In the genomic region with DNA sequence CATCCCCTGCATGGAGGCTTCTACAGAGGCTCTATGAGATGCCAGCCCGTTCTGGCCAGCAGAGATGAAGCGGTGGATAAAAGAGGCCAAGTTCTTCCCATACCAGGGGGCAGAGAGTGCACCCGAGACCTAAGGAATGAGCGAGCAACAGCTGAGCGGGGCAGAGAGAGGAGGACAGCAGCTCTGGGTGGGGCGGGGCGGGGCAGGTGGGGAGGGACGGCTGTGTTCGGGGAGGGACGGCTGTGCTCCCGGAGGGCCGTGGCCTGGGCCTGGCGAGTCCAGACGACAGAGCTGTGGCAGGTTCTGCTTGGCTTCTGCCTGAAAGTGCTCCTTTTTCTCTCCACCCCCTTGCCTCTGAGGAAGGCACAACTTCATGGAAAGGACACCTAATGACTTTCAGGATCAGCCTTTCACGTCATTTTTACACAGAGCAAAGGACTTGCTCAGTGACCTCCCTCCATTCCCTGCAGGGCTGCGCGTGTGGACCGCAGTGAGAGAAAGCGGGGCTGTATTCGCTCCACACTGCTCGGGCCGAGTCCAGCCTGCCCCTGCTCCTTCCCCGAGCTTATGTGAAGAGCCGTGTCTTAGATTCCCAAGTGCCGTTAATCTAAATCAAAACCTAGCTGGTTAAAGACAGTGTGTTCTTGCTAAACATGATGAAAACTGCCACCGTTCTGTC, we compare ENCODE assay signal across 26 cellular contexts.
DNase-seq lines count a peak whose midpoint lies in the region; ATAC-seq and TF ChIP-seq lines count a peak whose summit lies in the region.
"Had no signal": no experiment of that assay in that cellular context is flagged by ENCODE, and none has a peak within 500 bp of the region (broad histone marks: within the 10 kb centered on the region; RNA-seq: fewer than 3 reads in every experiment).

No MANE protein-coding gene starts in this region.

- 93 to 97% (median 96%) methylated on average over 26 of the region's 26 CpGs for WGBS in adrenal gland, 4 donors

- H3K9me3 ChIP-seq in adrenal gland (replicated peaks in 1 of 3) (peaks cover 0 to 17% (median 5%) of the 10 kb centered on the region in 3 donors), lower lobe of right lung (peaks cover 25% of the 10 kb centered on the region)
- H3K9me3 ChIP-seq in CD8-positive, alpha-beta T cell (ENCODE audit: low read length): peaks cover 16% of the 10 kb centered on the region

- H3K27me3 ChIP-seq in H7 (ENCODE audit: control insufficient read depth, insufficient read depth, low read length) (no peaks in the 10 kb centered on the region), adrenal gland (no peaks in the 10 kb centered on the region), lower lobe of right lung (ENCODE audit: low read depth) (no peaks in the 10 kb centered on the region)
- H3K27me3 ChIP-seq in CD8-positive, alpha-beta T cell (ENCODE audit: insufficient read depth, low read length): no peaks in the 10 kb centered on the region
- H3K27me3 ChIP-seq: ascending aorta, heart left ventricle, neural progenitor cell, transverse colon had no signal

- peaks cover 20% of the 10 kb centered on the region for H3K4me1 Mint-ChIP-seq in CD8-positive, alpha-beta T cell (ENCODE audit: low read depth)
- H3K4me1 Mint-ChIP-seq: neural progenitor cell had no signal

- H3K27me3 Mint-ChIP-seq in CD8-positive, alpha-beta T cell (ENCODE audit: low read depth): no peaks in the 10 kb centered on the region
- H3K27me3 Mint-ChIP-seq: activated naive CD4-positive, alpha-beta T cell treated with anti-CD3 and anti-CD28 coated beads, Interleukin-2, amount 50 U/mL, for 24 hours had no signal

- no peak overlapping the region for H3K27ac Mint-ChIP-seq in CD8-positive, alpha-beta T cell
- H3K27ac Mint-ChIP-seq: activated naive CD4-positive, alpha-beta T cell treated with anti-CD3 and anti-CD28 coated beads, Interleukin-2, amount 50 U/mL, for 24 hours; activated T-cell treated with anti-CD3 and anti-CD28 coated beads, Interleukin-2, amount 50 U/mL, for 72 hours; neural progenitor cell had no signal

- ATAC-seq in lower lobe of right lung (no peak), sciatic nerve (no peak), HG02970 (IDR thresholded peaks at IDR 0.05; ENCODE audit: low FRiP score, unreplicated experiment) (no peak)
- no peak for ATAC-seq in CD8-positive, alpha-beta T cell
- ATAC-seq: activated T-cell treated with anti-CD3 and anti-CD28 coated beads, Interleukin-2, amount 50 U/mL, for 72 hours; HCT116; SK-N-SH treated with all-trans-retinoic acid at 6 μM for 48 hours had no signal

- H3K4me3 ChIP-seq in H7 (ENCODE audit: insufficient read depth, low read depth, low read length): no peak overlapping the region
- no peak overlapping the region for H3K4me3 ChIP-seq in adrenal gland
- H3K4me3 ChIP-seq in lower lobe of right lung: no peak overlapping the region
- no peak overlapping the region for H3K4me3 ChIP-seq in CD8-positive, alpha-beta T cell (ENCODE audit: low read depth, low read length)
- H3K4me3 ChIP-seq: ascending aorta, heart left ventricle, neural progenitor cell, transverse colon had no signal

- POLR2A ChIA-PET in CD8-positive, alpha-beta T cell (lab: Charles Lee): no interaction called here

- peaks cover 17% of the 10 kb centered on the region for H3K9me3 Mint-ChIP-seq in CD8-positive, alpha-beta T cell

- H3K4me3 Mint-ChIP-seq in CD8-positive, alpha-beta T cell: no peak overlapping the region
- H3K4me3 Mint-ChIP-seq: activated naive CD4-positive, alpha-beta T cell treated with anti-CD3 and anti-CD28 coated beads, Interleukin-2, amount 50 U/mL, for 24 hours; activated T-cell treated with anti-CD3 and anti-CD28 coated beads, Interleukin-2, amount 50 U/mL, for 72 hours; CD14-positive monocyte; neural progenitor cell had no signal

- no peak for TF ChIP-seq POLR2A in adrenal gland (IDR thresholded peaks at IDR 0.05)

- CTCF ChIA-PET in CD8-positive, alpha-beta T cell (lab: Charles Lee): no interaction called here

- peaks cover 67% of the 10 kb centered on the region for H3K36me3 Mint-ChIP-seq in CD8-positive, alpha-beta T cell

- DNase-seq in H7: peak; percentile 60
- peak in 5 of 7 donors; percentile 3 to 41 (median 9) for DNase-seq in adrenal gland
- peak; percentile 23 for DNase-seq in lower lobe of right lung
- peak; percentile 44 for DNase-seq in sciatic nerve (ENCODE audit: low spot score)
- DNase-seq in superior temporal gyrus (ENCODE audit: extremely low spot score): no peak
- no peak for DNase-seq in CD8-positive, alpha-beta T cell
- DNase-seq: activated CD4-positive, alpha-beta T cell treated with anti-CD3 and anti-CD28 coated beads for 4 hours; activated T-cell treated with anti-CD3 and anti-CD28 coated beads, Interleukin-2, amount 50 U/mL, for 72 hours; caudate nucleus; dermis blood vessel endothelial cell; IMR-90; NCI-H1105 treated with DMSO at 0.1 percent for 48 hours; NCI-H2029 treated with DMSO at 0.1 percent for 48 hours; stimulated activated CD4-positive, alpha-beta T cell treated with anti-CD3 and anti-CD28 coated beads, Interleukin-12 subunit alpha, Interleukin-12 subunit beta, amount 100 ng/mL, for 4 hours; stimulated activated CD4-positive, alpha-beta T cell treated with anti-CD3 and anti-CD28 coated beads, Interleukin-4, amount 100 ng/mL, for 24 hours; stimulated activated naive CD4-positive, alpha-beta T cell had no signal

- no peak overlapping the region for H3K27ac ChIP-seq in adrenal gland
- H3K27ac ChIP-seq in lower lobe of right lung: no peak overlapping the region
- no peak overlapping the region for H3K27ac ChIP-seq in CD8-positive, alpha-beta T cell (ENCODE audit: low read depth, low read length)
- H3K27ac ChIP-seq: ascending aorta, neural progenitor cell, RWPE1 had no signal

- H3K36me3 ChIP-seq in H7 (replicated peaks; ENCODE audit: control insufficient read depth, insufficient read depth, low read length) (no peaks in the 10 kb centered on the region), adrenal gland (replicated peaks in 1 of 2) (peaks cover 0 to 8% of the 10 kb centered on the region in 2 donors), lower lobe of right lung (peaks cover 34% of the 10 kb centered on the region)
- H3K36me3 ChIP-seq in CD8-positive, alpha-beta T cell (ENCODE audit: insufficient read depth, low read length): peaks cover 6% of the 10 kb centered on the region

- TF ChIP-seq CTCF in adrenal gland (IDR thresholded peaks at IDR 0.05): no peak
- TF ChIP-seq CTCF in lower lobe of right lung (IDR thresholded peaks at IDR 0.05): no peak
- TF ChIP-seq CTCF in CD8-positive, alpha-beta T cell (IDR thresholded peaks at IDR 0.05): no peak

- intact Hi-C loops in adrenal gland (cut with DNase I): no loop called here
- intact Hi-C loops in lower lobe of right lung (cut with DNase I): no loop called here
- intact Hi-C loops in sciatic nerve (cut with DNase I): no loop called here
- intact Hi-C loops in CD8-positive, alpha-beta T cell (cut with DNase I, micrococcal nuclease): no loop called here

- H3K4me1 ChIP-seq in adrenal gland (replicated peaks in 1 of 2) (peaks cover 0 to 3% of the 10 kb centered on the region in 2 donors), lower lobe of right lung (peaks cover 15% of the 10 kb centered on the region)
- peaks cover 20% of the 10 kb centered on the region for H3K4me1 ChIP-seq in CD8-positive, alpha-beta T cell (ENCODE audit: insufficient read depth, low read length)
- H3K4me1 ChIP-seq: ascending aorta, neural progenitor cell had no signal

Comparison
In these comparisons a context has a peak if more than half of its experiments do, and no peak if none do; other contexts are left out.
1. DNase-seq: peak in H7 (single experiment), adrenal gland (5 of 7), lower lobe of right lung (single experiment) and sciatic nerve (single experiment); none in superior temporal gyrus (single experiment) and CD8-positive, alpha-beta T cell (0 of 7).